In the genomic region with DNA sequence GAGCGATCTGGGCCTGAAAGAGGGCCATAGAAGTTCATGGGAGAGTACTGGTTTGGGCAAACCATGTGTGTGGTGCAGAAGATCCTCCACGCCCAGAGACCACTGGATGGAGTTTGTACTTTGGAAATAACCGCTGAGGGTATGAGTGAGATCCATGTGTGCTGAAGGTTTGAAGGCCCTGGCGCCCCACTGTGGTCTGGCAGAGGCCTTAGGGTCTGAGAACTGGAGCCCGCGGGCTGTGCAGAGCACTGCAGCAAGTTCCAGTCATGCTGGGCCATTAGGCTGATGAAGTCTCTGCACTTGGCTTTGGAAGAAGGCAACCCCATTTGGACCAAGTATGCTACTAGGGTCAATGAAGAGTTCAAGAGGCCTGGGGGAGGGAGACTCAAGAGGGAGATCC, we compare ENCODE assay signal across 2 cellular contexts.
TF ChIP-seq lines count a peak whose summit lies in the region.

No MANE protein-coding gene starts in this region.

TF ChIP-seq in HepG2, 621 proteins besides CTCF, POLR2A, EP300 and RAD21:
- TF ChIP-seq, protein P1, sequence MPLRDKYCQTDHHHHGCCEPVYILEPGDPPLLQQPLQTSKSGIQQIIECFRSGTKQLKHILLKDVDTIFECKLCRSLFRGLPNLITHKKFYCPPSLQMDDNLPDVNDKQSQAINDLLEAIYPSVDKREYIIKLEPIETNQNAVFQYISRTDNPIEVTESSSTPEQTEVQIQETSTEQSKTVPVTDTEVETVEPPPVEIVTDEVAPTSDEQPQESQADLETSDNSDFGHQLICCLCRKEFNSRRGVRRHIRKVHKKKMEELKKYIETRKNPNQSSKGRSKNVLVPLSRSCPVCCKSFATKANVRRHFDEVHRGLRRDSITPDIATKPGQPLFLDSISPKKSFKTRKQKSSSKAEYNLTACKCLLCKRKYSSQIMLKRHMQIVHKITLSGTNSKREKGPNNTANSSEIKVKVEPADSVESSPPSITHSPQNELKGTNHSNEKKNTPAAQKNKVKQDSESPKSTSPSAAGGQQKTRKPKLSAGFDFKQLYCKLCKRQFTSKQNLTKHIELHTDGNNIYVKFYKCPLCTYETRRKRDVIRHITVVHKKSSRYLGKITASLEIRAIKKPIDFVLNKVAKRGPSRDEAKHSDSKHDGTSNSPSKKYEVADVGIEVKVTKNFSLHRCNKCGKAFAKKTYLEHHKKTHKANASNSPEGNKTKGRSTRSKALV (CRISPR knock-in tag; IDR thresholded peaks at IDR 0.05): no peak
- TF ChIP-seq MED13 (CRISPR knock-in tag; IDR thresholded peaks at IDR 0.05): no peak
- TF ChIP-seq HNF4A (CRISPR knock-in tag; IDR thresholded peaks at IDR 0.05): no peak
- no peak for TF ChIP-seq REL (CRISPR knock-in tag; conservative IDR thresholded peaks at IDR 0.05)
- no peak for TF ChIP-seq KDM1A (CRISPR knock-in tag; IDR thresholded peaks at IDR 0.05)
- TF ChIP-seq ZNF143 (CRISPR knock-in tag; IDR thresholded peaks at IDR 0.05): no peak
- no peak for TF ChIP-seq KDM3A (CRISPR knock-in tag; IDR thresholded peaks at IDR 0.05; ENCODE audit: low read depth)

TF ChIP-seq in WTC11, 78 proteins besides CTCF, POLR2A, EP300 and RAD21:
- TF ChIP-seq, protein P2, sequence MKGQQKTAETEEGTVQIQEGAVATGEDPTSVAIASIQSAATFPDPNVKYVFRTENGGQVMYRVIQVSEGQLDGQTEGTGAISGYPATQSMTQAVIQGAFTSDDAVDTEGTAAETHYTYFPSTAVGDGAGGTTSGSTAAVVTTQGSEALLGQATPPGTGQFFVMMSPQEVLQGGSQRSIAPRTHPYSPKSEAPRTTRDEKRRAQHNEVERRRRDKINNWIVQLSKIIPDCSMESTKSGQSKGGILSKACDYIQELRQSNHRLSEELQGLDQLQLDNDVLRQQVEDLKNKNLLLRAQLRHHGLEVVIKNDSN (CRISPR knock-in tag; IDR thresholded peaks at IDR 0.05): no peak
- TF ChIP-seq, protein P3, sequence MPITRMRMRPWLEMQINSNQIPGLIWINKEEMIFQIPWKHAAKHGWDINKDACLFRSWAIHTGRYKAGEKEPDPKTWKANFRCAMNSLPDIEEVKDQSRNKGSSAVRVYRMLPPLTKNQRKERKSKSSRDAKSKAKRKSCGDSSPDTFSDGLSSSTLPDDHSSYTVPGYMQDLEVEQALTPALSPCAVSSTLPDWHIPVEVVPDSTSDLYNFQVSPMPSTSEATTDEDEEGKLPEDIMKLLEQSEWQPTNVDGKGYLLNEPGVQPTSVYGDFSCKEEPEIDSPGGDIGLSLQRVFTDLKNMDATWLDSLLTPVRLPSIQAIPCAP (CRISPR knock-in tag; IDR thresholded peaks at IDR 0.05): no peak
- TF ChIP-seq ZNF263 (CRISPR knock-in tag; IDR thresholded peaks at IDR 0.05; ENCODE audit: low read depth) (no peak), ZNF219 (CRISPR knock-in tag; IDR thresholded peaks at IDR 0.05; ENCODE audit: borderline replicate concordance) (no peak), CBFB (CRISPR knock-in tag; IDR thresholded peaks at IDR 0.05; ENCODE audit: low read depth) (no peak), KAT7 (CRISPR knock-in tag; IDR thresholded peaks at IDR 0.05; ENCODE audit: borderline replicate concordance) (no peak), FOXJ3 (CRISPR knock-in tag; IDR thresholded peaks at IDR 0.05; ENCODE audit: borderline replicate concordance) (no peak), GABPB1 (CRISPR knock-in tag; IDR thresholded peaks at IDR 0.05) (no peak)
- TF ChIP-seq, protein P4, sequence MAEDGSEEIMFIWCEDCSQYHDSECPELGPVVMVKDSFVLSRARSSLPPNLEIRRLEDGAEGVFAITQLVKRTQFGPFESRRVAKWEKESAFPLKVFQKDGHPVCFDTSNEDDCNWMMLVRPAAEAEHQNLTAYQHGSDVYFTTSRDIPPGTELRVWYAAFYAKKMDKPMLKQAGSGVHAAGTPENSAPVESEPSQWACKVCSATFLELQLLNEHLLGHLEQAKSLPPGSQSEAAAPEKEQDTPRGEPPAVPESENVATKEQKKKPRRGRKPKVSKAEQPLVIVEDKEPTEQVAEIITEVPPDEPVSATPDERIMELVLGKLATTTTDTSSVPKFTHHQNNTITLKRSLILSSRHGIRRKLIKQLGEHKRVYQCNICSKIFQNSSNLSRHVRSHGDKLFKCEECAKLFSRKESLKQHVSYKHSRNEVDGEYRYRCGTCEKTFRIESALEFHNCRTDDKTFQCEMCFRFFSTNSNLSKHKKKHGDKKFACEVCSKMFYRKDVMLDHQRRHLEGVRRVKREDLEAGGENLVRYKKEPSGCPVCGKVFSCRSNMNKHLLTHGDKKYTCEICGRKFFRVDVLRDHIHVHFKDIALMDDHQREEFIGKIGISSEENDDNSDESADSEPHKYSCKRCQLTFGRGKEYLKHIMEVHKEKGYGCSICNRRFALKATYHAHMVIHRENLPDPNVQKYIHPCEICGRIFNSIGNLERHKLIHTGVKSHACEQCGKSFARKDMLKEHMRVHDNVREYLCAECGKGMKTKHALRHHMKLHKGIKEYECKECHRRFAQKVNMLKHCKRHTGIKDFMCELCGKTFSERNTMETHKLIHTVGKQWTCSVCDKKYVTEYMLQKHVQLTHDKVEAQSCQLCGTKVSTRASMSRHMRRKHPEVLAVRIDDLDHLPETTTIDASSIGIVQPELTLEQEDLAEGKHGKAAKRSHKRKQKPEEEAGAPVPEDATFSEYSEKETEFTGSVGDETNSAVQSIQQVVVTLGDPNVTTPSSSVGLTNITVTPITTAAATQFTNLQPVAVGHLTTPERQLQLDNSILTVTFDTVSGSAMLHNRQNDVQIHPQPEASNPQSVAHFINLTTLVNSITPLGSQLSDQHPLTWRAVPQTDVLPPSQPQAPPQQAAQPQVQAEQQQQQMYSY (CRISPR knock-in tag; IDR thresholded peaks at IDR 0.05): no peak
- TF ChIP-seq, protein P5, sequence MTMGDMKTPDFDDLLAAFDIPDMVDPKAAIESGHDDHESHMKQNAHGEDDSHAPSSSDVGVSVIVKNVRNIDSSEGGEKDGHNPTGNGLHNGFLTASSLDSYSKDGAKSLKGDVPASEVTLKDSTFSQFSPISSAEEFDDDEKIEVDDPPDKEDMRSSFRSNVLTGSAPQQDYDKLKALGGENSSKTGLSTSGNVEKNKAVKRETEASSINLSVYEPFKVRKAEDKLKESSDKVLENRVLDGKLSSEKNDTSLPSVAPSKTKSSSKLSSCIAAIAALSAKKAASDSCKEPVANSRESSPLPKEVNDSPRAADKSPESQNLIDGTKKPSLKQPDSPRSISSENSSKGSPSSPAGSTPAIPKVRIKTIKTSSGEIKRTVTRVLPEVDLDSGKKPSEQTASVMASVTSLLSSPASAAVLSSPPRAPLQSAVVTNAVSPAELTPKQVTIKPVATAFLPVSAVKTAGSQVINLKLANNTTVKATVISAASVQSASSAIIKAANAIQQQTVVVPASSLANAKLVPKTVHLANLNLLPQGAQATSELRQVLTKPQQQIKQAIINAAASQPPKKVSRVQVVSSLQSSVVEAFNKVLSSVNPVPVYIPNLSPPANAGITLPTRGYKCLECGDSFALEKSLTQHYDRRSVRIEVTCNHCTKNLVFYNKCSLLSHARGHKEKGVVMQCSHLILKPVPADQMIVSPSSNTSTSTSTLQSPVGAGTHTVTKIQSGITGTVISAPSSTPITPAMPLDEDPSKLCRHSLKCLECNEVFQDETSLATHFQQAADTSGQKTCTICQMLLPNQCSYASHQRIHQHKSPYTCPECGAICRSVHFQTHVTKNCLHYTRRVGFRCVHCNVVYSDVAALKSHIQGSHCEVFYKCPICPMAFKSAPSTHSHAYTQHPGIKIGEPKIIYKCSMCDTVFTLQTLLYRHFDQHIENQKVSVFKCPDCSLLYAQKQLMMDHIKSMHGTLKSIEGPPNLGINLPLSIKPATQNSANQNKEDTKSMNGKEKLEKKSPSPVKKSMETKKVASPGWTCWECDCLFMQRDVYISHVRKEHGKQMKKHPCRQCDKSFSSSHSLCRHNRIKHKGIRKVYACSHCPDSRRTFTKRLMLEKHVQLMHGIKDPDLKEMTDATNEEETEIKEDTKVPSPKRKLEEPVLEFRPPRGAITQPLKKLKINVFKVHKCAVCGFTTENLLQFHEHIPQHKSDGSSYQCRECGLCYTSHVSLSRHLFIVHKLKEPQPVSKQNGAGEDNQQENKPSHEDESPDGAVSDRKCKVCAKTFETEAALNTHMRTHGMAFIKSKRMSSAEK (CRISPR knock-in tag; IDR thresholded peaks at IDR 0.05; ENCODE audit: borderline replicate concordance): no peak
- TF ChIP-seq, protein P6, sequence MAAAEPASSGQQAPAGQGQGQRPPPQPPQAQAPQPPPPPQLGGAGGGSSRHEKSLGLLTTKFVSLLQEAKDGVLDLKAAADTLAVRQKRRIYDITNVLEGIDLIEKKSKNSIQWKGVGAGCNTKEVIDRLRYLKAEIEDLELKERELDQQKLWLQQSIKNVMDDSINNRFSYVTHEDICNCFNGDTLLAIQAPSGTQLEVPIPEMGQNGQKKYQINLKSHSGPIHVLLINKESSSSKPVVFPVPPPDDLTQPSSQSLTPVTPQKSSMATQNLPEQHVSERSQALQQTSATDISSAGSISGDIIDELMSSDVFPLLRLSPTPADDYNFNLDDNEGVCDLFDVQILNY (CRISPR knock-in tag; IDR thresholded peaks at IDR 0.05): no peak
